10 cellular contexts compared by ENCODE assay signal in the genomic region with DNA sequence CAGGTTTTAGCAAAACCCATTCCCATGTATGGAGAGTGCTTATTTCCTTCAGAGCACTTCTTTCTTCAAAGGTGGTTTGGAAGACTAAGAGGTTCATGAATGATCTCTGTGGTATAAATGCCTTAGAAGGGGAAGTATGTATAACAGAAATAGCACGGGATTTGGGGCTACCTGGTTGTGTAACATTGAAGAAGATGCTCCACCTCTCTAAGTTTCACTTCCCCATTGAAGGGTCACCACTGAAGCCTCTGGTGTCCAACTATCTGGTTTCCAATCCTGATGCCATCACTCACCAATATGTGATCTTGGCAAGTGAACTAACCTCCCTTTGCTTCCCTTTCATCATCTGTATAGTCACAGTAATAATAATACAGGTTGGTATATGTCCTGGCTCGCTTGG.
DNase-seq lines count a peak whose midpoint lies in the region; ATAC-seq lines count a peak whose summit lies in the region.
"Had no signal": no experiment of that assay in that cellular context is flagged by ENCODE, and none has a peak within 500 bp of the region (broad histone marks: within the 10 kb centered on the region; RNA-seq: fewer than 3 reads in every experiment).

No MANE protein-coding gene starts in this region.

- H3K27ac Mint-ChIP-seq in memory B cell, result no peak overlapping the region

- no peaks in the 10 kb centered on the region for H3K36me3 Mint-ChIP-seq in memory B cell

- ATAC-seq in GM19023 (IDR thresholded peaks at IDR 0.05; ENCODE audit: unreplicated experiment) (peak; percentile 88), HG02610 (IDR thresholded peaks at IDR 0.05; ENCODE audit: unreplicated experiment) (peak; percentile 84), HG03442 (IDR thresholded peaks at IDR 0.05; ENCODE audit: unreplicated experiment) (peak; percentile 97), memory B cell (ENCODE audit: low read depth) (peak; percentile 99)
- ATAC-seq: psoas muscle had no signal

- H3K27me3 Mint-ChIP-seq in memory B cell, result no peaks in the 10 kb centered on the region

- no peak overlapping the region for H3K4me3 Mint-ChIP-seq in memory B cell

- H3K4me1 Mint-ChIP-seq in memory B cell, result peaks cover 12% of the 10 kb centered on the region

- no peaks in the 10 kb centered on the region for H3K9me3 Mint-ChIP-seq in memory B cell

- DNase-seq in memory B cell (ENCODE audit: low spot score in 2 of 2) (peak in 1 of 2 donors; percentile 15), NCI-H2081 treated with DMSO at 0.1 percent for 48 hours (lab: John Stamatoyannopoulos, UW) (no peak), COR-L47 (lab: John Stamatoyannopoulos, UW) (no peak), NCI-H146 treated with DMSO at 0.1 percent for 48 hours (lab: John Stamatoyannopoulos, UW; ENCODE audit: unreplicated experiment) (no peak), NCI-H748 treated with DMSO at 0.1 percent for 48 hours (lab: John Stamatoyannopoulos, UW) (no peak)
- DNase-seq: NCI-H2171 treated with DMSO at 0.1 percent for 48 hours, psoas muscle had no signal
